Comparison of ENCODE assay signal across 1 cellular context in the genomic region with DNA sequence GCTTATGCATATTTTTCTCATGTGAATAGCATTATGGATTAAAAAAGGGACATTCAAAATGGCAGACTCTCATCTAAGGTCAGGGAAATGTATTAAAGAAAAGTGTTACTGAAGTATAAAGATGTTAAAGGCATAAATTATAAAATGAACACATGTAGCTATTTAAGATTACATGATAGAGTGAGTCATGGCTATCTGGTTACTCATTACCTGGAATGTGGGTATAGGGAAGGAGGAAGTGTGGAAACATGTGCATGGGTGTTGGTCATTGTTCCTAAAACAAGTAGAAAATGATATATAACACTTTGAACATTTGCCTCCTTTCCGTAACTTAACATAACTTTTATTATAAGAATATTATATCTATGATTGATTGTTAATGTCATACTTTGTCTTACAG.
TF ChIP-seq lines count a peak whose summit lies in the region.

No MANE protein-coding gene starts in this region.

TF ChIP-seq in HCT116, 20 proteins besides CTCF, POLR2A, EP300 and RAD21 (continued from another document):
- no peak for TF ChIP-seq POLR2AphosphoS5 (IDR thresholded peaks at IDR 0.05; ENCODE audit: low read depth, low read length)
TF ChIP-seq in HCT116: peak in this region for 9.
